21 cellular contexts compared by ENCODE assay signal in the genomic region with DNA sequence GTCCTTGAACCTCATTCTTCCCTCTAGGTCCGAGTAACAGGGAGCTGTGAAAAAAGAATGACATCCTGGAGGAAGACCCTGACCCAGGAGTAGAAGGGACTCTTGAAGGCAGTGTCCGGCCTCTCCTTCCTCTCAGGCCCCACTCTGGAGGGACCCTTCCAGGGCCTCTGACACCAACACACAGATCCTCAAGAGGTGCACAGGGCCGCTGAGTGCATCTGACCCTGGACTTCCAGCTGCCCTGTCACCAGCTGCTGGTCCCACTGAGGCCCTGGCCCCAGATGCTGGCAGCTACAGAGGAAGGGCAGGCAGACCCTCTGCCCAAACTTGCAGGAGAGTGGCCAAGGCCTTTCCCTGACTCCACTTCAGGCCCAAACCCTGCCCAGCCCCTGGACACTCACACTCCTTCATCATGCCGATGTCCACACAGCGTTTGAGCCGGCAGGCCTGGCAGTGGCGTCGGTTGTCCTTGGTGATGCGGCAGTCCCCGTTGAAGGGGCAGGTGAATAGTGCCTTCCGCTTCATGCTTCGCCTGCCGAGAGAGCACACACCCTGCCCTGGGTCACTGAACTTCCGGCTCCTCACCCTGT. TPM values are rescaled to one million over a fixed set of nuclear protein-coding genes. Genes with fewer than 3 reads are reported as not detected.
DNase-seq lines count a peak whose midpoint lies in the region; ATAC-seq and TF ChIP-seq lines count a peak whose summit lies in the region.
"Had no signal": no experiment of that assay in that cellular context is flagged by ENCODE, and none has a peak within 500 bp of the region (broad histone marks: within the 10 kb centered on the region; RNA-seq: fewer than 3 reads in every experiment).

No MANE protein-coding gene starts in this region.

- peak overlapping the region; percentile 81 for H3K27ac Mint-ChIP-seq in MCF 10A (ENCODE audit: low read depth, unreplicated experiment)
- peak overlapping the region; percentile 90 for H3K27ac Mint-ChIP-seq in activated T-helper 17 cell treated with anti-CD3 and anti-CD28 coated beads, Interleukin-2, amount 50 U/mL, for 72 hours
- no peak overlapping the region for H3K27ac Mint-ChIP-seq in mesothelial cell of epicardium
- H3K27ac Mint-ChIP-seq: activated naive CD4-positive, alpha-beta T cell treated with anti-CD3 and anti-CD28 coated beads, Interleukin-2, amount 50 U/mL, for 24 hours had no signal

- peaks cover 34% of the 10 kb centered on the region for H3K4me1 ChIP-seq in mammary epithelial cell (ENCODE audit: insufficient read depth, low read length)

- intact Hi-C loops in MCF 10A (cut with micrococcal nuclease) (loop anchor here (5.0 kb wide), 2 partner anchors 38 to 83 kb away; a partner anchor contains a TSS), mammary epithelial cell (cut with micrococcal nuclease) (loop anchor here (5.0 kb wide), 1 partner anchor 303 kb away; no protein-coding TSS in a partner anchor)

- H3K27me3 ChIP-seq in mammary epithelial cell (ENCODE audit: insufficient read depth, low read length), result no peaks in the 10 kb centered on the region
- H3K27me3 ChIP-seq: thyroid gland had no signal

- H3K36me3 ChIP-seq in mammary epithelial cell (ENCODE audit: insufficient read depth, low read length), result peaks cover 22% of the 10 kb centered on the region
- H3K36me3 ChIP-seq: thyroid gland had no signal

- H3K36me3 Mint-ChIP-seq in MCF 10A (ENCODE audit: insufficient read depth, unreplicated experiment) (peaks cover 34% of the 10 kb centered on the region), mesothelial cell of epicardium (no peaks in the 10 kb centered on the region)
- peaks cover 100% of the 10 kb centered on the region for H3K36me3 Mint-ChIP-seq in activated T-helper 17 cell treated with anti-CD3 and anti-CD28 coated beads, Interleukin-2, amount 50 U/mL, for 72 hours (ENCODE audit: low read depth)
- H3K36me3 Mint-ChIP-seq: activated naive CD4-positive, alpha-beta T cell treated with anti-CD3 and anti-CD28 coated beads, Interleukin-2, amount 50 U/mL, for 24 hours had no signal

- peaks cover 39% of the 10 kb centered on the region for H3K79me2 ChIP-seq in mammary epithelial cell (ENCODE audit: insufficient read depth, low read length)

- H3K9me3 ChIP-seq in mammary epithelial cell (replicated peaks; ENCODE audit: insufficient read depth, low read length), result no peaks in the 10 kb centered on the region
- H3K9me3 ChIP-seq: thyroid gland had no signal

- H3K27me3 Mint-ChIP-seq in MCF 10A (ENCODE audit: insufficient read depth, unreplicated experiment) (no peaks in the 10 kb centered on the region), mesothelial cell of epicardium (ENCODE audit: low read depth) (no peaks in the 10 kb centered on the region)
- H3K27me3 Mint-ChIP-seq in activated T-helper 17 cell treated with anti-CD3 and anti-CD28 coated beads, Interleukin-2, amount 50 U/mL, for 72 hours, result no peaks in the 10 kb centered on the region
- H3K27me3 Mint-ChIP-seq: activated naive CD4-positive, alpha-beta T cell treated with anti-CD3 and anti-CD28 coated beads, Interleukin-2, amount 50 U/mL, for 24 hours had no signal

- ATAC-seq in activated T-helper 17 cell treated with anti-CD3 and anti-CD28 coated beads, Interleukin-2, amount 50 U/mL, for 72 hours (replicated peaks), result no peak
- no peak for ATAC-seq in HG02759 (IDR thresholded peaks at IDR 0.05; ENCODE audit: unreplicated experiment)

- no peak overlapping the region for H3K9ac ChIP-seq in mammary epithelial cell (ENCODE audit: insufficient read depth, low read length)

- dilution Hi-C loops in mammary epithelial cell (cut with HindIII; ENCODE audit: low sequenced_read_pairs), result loop anchor here (10.0 kb wide), 1 partner anchor 100 kb away; a partner anchor contains a TSS

- CTCF ChIA-PET in MCF 10A (lab: Yijun Ruan, JAX) (interaction anchor here (0.6 to 3.3 kb wide), 5 partner anchors 11 to 85 kb away, joined by 3 to 10 read pairs (median 4); no protein-coding TSS in a partner anchor), mammary epithelial cell (lab: Charles Lee; ENCODE audit: low non-redundant PET) (no interaction called here)

- no peak for TF ChIP-seq CTCF in MCF 10A (IDR thresholded peaks at IDR 0.05; ENCODE audit: unreplicated experiment)
- no peak for TF ChIP-seq CTCF in mammary epithelial cell (conservative IDR thresholded peaks at IDR 0.05 in 1 of 2, IDR thresholded peaks at IDR 0.05 in 1 of 2; ENCODE audit: extremely low read depth in 1 of 2, insufficient read depth in 1 of 2, low read depth in 1 of 2, low read length in 2 of 2)
- TF ChIP-seq CTCF in mesothelial cell of epicardium (IDR thresholded peaks at IDR 0.05; ENCODE audit: unreplicated experiment), result no peak

- H3K27ac ChIP-seq in mammary epithelial cell (ENCODE audit: insufficient read depth, low read depth, low read length), result no peak overlapping the region
- H3K27ac ChIP-seq: dorsolateral prefrontal cortex, thyroid gland had no signal

- in situ Hi-C loops in mammary epithelial cell (cut with MboI; ENCODE audit: low sequenced_read_pairs in 2 of 2), result loop anchor here in 1 of 2 donors (25.0 kb wide), 1 partner anchor 298 kb away; a partner anchor contains a TSS

- BruUV-seq in MCF 10A (replicated peaks; lab: Mats Ljungman, UMichigan) (no TSS peak), mammary epithelial cell (replicated peaks; lab: Mats Ljungman, UMichigan) (no TSS peak)

- peaks cover 40% of the 10 kb centered on the region for H3K4me1 Mint-ChIP-seq in MCF 10A (ENCODE audit: insufficient read depth, unreplicated experiment)
- H3K4me1 Mint-ChIP-seq in activated T-helper 17 cell treated with anti-CD3 and anti-CD28 coated beads, Interleukin-2, amount 50 U/mL, for 72 hours, result peaks cover 53% of the 10 kb centered on the region
- no peaks in the 10 kb centered on the region for H3K4me1 Mint-ChIP-seq in mesothelial cell of epicardium

- H2AFZ ChIP-seq in mammary epithelial cell (ENCODE audit: low read depth, low read length), result no peak overlapping the region

- H3K4me3 Mint-ChIP-seq in MCF 10A (ENCODE audit: unreplicated experiment), result no peak overlapping the region
- H3K4me3 Mint-ChIP-seq in activated T-helper 17 cell treated with anti-CD3 and anti-CD28 coated beads, Interleukin-2, amount 50 U/mL, for 72 hours, result no peak overlapping the region
- no peak overlapping the region for H3K4me3 Mint-ChIP-seq in mesothelial cell of epicardium
- H3K4me3 Mint-ChIP-seq: activated naive CD4-positive, alpha-beta T cell treated with anti-CD3 and anti-CD28 coated beads, Interleukin-2, amount 50 U/mL, for 24 hours had no signal

- WGBS in mammary epithelial cell (ENCODE audit: low coverage, missing lambda C conversion rate), result 98% methylated on average over 11 of the region's 14 CpGs

- no peak overlapping the region for H3K4me2 ChIP-seq in mammary epithelial cell (ENCODE audit: insufficient read depth, low read depth, low read length)
- H3K4me2 ChIP-seq: smooth muscle cell had no signal

- no peaks in the 10 kb centered on the region for H4K20me1 ChIP-seq in mammary epithelial cell (ENCODE audit: insufficient read depth, low read length)

- H3K9me3 Mint-ChIP-seq in MCF 10A (ENCODE audit: unreplicated experiment) (no peaks in the 10 kb centered on the region), mesothelial cell of epicardium (no peaks in the 10 kb centered on the region)
- H3K9me3 Mint-ChIP-seq in activated T-helper 17 cell treated with anti-CD3 and anti-CD28 coated beads, Interleukin-2, amount 50 U/mL, for 72 hours, result no peaks in the 10 kb centered on the region
- H3K9me3 Mint-ChIP-seq: activated naive CD4-positive, alpha-beta T cell treated with anti-CD3 and anti-CD28 coated beads, Interleukin-2, amount 50 U/mL, for 24 hours had no signal

- DNase-seq in MCF 10A (ENCODE audit: unreplicated experiment) (no peak), mammary epithelial cell (no peak), islet precursor cell (peak; percentile 47), NOMO-1 (lab: John Stamatoyannopoulos, UW; ENCODE audit: unreplicated experiment in 2 of 2) (no peak), mesothelial cell of epicardium (ENCODE audit: low spot score in 2 of 2, unreplicated experiment in 2 of 2) (no peak)
- DNase-seq: central memory CD4-positive, alpha-beta T cell; dorsolateral prefrontal cortex; head of caudate nucleus; KG1; NCI-H146; NCI-H446 treated with DMSO at 0.1 percent for 48 hours; retina; SIG-M5; stimulated activated CD4-positive, alpha-beta T cell treated with anti-CD3 and anti-CD28 coated beads, Interleukin-4, amount 100 ng/mL, for 24 hours; stimulated activated naive CD4-positive, alpha-beta T cell treated with Interleukin-2 at 50 U/mL for 16 hours; SW 1271; thyroid gland had no signal

- H3K4me3 ChIP-seq in mammary epithelial cell (replicated peaks in 1 of 3; ENCODE audit: insufficient read depth in 1 of 3, low read depth in 2 of 3, low read length in 3 of 3), result no peak overlapping the region
- H3K4me3 ChIP-seq: dorsolateral prefrontal cortex, smooth muscle cell, thyroid gland had no signal

- POLR2A ChIA-PET in MCF 10A (lab: Yijun Ruan, JAX), result interaction anchor here (0.7 to 7.8 kb wide), 4 partner anchors 9 to 159 kb away, joined by 3 to 46 read pairs (median 3); a partner anchor contains a TSS

RNA-seq across cellular contexts. Expression of a gene that starts 40.1 kb away (rescaled TPM):
- total RNA-seq in MCF 10A (2022) (22.3 and 23.4 TPM in 2 replicates), mammary epithelial cell (10 to 100 TPM; 71.8 to 89.5 TPM), mesothelial cell of epicardium (0.36 to 0.54 TPM (median 0.51 TPM) in 3 replicates)
- 105 TPM for polyA plus RNA-seq in mammary epithelial cell
- polyA minus RNA-seq in mammary epithelial cell, result 129 TPM
- total RNA-seq in activated T-helper 17 cell treated with anti-CD3 and anti-CD28 coated beads, Interleukin-2, amount 50 U/mL, for 72 hours, result 100 to 1,000 TPM in 1 of 2 donors, 10 to 100 TPM in 1; 70.9 to 182 TPM

RNA-seq across cellular contexts. Expression of a gene that starts 45.0 kb away (rescaled TPM):
- 65.0 and 80.1 TPM in 2 replicates for total RNA-seq in MCF 10A (2022)
- 10 to 100 TPM; 17.7 to 72.1 TPM for total RNA-seq in mammary epithelial cell
- 30.5 TPM for polyA plus RNA-seq in mammary epithelial cell
- 96.1 TPM for polyA minus RNA-seq in mammary epithelial cell
- 100 to 1,000 TPM; 163 to 471 TPM for total RNA-seq in activated T-helper 17 cell treated with anti-CD3 and anti-CD28 coated beads, Interleukin-2, amount 50 U/mL, for 72 hours
- total RNA-seq in mesothelial cell of epicardium, result 113 to 132 TPM (median 123 TPM) in 3 replicates

Comparison
In these comparisons a context has a peak if more than half of its experiments do, and no peak if none do; other contexts are left out.
1. RNA of a gene that starts 40.1 kb away (total RNA-seq): 70.9 to 182 TPM in activated T-helper 17 cell treated with anti-CD3 and anti-CD28 coated beads, Interleukin-2, amount 50 U/mL, for 72 hours, 71.8 to 89.5 TPM in mammary epithelial cell and 22.3 to 23.4 TPM in MCF 10A; 0.36 to 0.54 TPM in mesothelial cell of epicardium; every median in the first group is over 10 times any median in the second.